31 cellular contexts compared by ENCODE assay signal in the genomic region with DNA sequence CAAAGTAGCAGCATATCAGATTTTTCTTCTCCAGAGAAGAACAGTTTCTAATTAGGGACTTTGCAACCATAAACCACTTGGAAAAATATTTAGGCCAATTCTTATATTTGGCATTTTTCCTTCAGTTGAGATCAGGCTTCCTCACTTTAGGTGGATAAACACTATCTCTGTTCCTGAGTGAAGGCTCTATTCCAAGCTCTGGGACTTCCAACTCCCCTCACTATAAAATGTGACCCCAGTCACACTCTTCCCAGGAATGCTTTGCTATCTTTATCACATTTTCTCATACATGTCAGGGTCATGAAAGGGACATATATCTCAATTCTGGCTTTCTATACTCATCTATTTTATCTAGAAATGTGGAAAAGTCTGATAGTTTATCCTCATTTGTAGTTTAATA.
"Had no signal": no experiment of that assay in that cellular context is flagged by ENCODE, and none has a peak within 500 bp of the region (broad histone marks: within the 10 kb centered on the region; RNA-seq: fewer than 3 reads in every experiment).

No MANE protein-coding gene starts in this region.

- H3K4me3 ChIP-seq: adrenal gland, body of pancreas, dorsolateral prefrontal cortex, esophagus squamous epithelium, gastroesophageal sphincter had no signal

- H3K4me3 Mint-ChIP-seq: activated CD4-positive, alpha-beta memory T cell treated with anti-CD3 and anti-CD28 coated beads for 36 hours; activated CD4-positive, alpha-beta T cell treated with anti-CD3 and anti-CD28 coated beads for 36 hours; activated CD4-positive, alpha-beta T cell treated with anti-CD3 and anti-CD28 coated beads, Interleukin-2, amount 10 ng/mL, durations not matched to agents 24 days and 14 days; activated CD8-positive, alpha-beta memory T cell treated with anti-CD3 and anti-CD28 coated beads, Interleukin-2, amount 10 ng/mL, durations not matched to agents 7 days and 5 days; activated CD8-positive, alpha-beta T cell treated with anti-CD3 and anti-CD28 coated beads, Interleukin-2, amount 10 ng/mL, durations not matched to agents 7 days and 5 days; activated naive CD4-positive, alpha-beta T cell treated with anti-CD3 and anti-CD28 coated beads for 36 hours; activated naive CD4-positive, alpha-beta T cell treated with anti-CD3 and anti-CD28 coated beads, Interleukin-2, amount 50 U/mL, for 24 hours; activated naive CD8-positive, alpha-beta T cell treated with anti-CD3 and anti-CD28 coated beads for 36 hours; activated naive CD8-positive, alpha-beta T cell treated with anti-CD3 and anti-CD28 coated beads, Interleukin-2, amount 50 U/mL, for 24 hours; activated T-helper 1 cell treated with anti-CD3 and anti-CD28 coated beads, Interleukin-12 subunit alpha, Interleukin-12 subunit beta, Interleukin-2, Interleukin-4 antibody, amounts not matched to agents 30 ng/mL and 10 ng/mL and 1 ng/mL, durations not matched to agents 14 hours and 24 hours and 36 hours; endodermal cell had no signal

- H3K27me3 Mint-ChIP-seq: activated CD4-positive, alpha-beta memory T cell treated with anti-CD3 and anti-CD28 coated beads for 36 hours; activated CD4-positive, alpha-beta T cell treated with anti-CD3 and anti-CD28 coated beads for 36 hours; activated CD4-positive, alpha-beta T cell treated with anti-CD3 and anti-CD28 coated beads, Interleukin-2, amount 10 ng/mL, durations not matched to agents 24 days and 14 days; activated CD8-positive, alpha-beta memory T cell treated with anti-CD3 and anti-CD28 coated beads, Interleukin-2, amount 10 ng/mL, durations not matched to agents 7 days and 5 days; activated naive CD4-positive, alpha-beta T cell treated with anti-CD3 and anti-CD28 coated beads, Interleukin-2, amount 50 U/mL, for 24 hours; activated naive CD8-positive, alpha-beta T cell treated with anti-CD3 and anti-CD28 coated beads for 36 hours; activated naive CD8-positive, alpha-beta T cell treated with anti-CD3 and anti-CD28 coated beads, Interleukin-2, amount 50 U/mL, for 24 hours had no signal

- H3K27ac Mint-ChIP-seq: activated CD4-positive, alpha-beta memory T cell treated with anti-CD3 and anti-CD28 coated beads for 36 hours; activated CD4-positive, alpha-beta T cell treated with anti-CD3 and anti-CD28 coated beads for 36 hours; activated CD4-positive, alpha-beta T cell treated with anti-CD3 and anti-CD28 coated beads, Interleukin-2, amount 10 ng/mL, durations not matched to agents 24 days and 14 days; activated CD8-positive, alpha-beta memory T cell treated with anti-CD3 and anti-CD28 coated beads, Interleukin-2, amount 10 ng/mL, durations not matched to agents 7 days and 5 days; activated CD8-positive, alpha-beta T cell treated with anti-CD3 and anti-CD28 coated beads, Interleukin-2, amount 10 ng/mL, durations not matched to agents 7 days and 5 days; activated naive CD4-positive, alpha-beta T cell treated with anti-CD3 and anti-CD28 coated beads for 36 hours; activated naive CD4-positive, alpha-beta T cell treated with anti-CD3 and anti-CD28 coated beads, Interleukin-2, amount 50 U/mL, for 24 hours; activated naive CD8-positive, alpha-beta T cell treated with anti-CD3 and anti-CD28 coated beads for 36 hours; activated naive CD8-positive, alpha-beta T cell treated with anti-CD3 and anti-CD28 coated beads, Interleukin-2, amount 50 U/mL, for 24 hours; activated T-helper 1 cell treated with anti-CD3 and anti-CD28 coated beads, Interleukin-12 subunit alpha, Interleukin-12 subunit beta, Interleukin-2, Interleukin-4 antibody, amounts not matched to agents 30 ng/mL and 10 ng/mL and 1 ng/mL, durations not matched to agents 14 hours and 24 hours and 36 hours; activated T-helper 2 cell treated with anti-CD3 and anti-CD28 coated beads, Interferon-gamma antibody, Interleukin-2, Interleukin-4, amounts not matched to agents 10 μg/mL and 5 μg/mL and 100 μg/mL, durations not matched to agents 14 hours and 24 hours and 36 hours; endodermal cell had no signal

- ATAC-seq: activated CD4-positive, alpha-beta T cell treated with anti-CD3 and anti-CD28 coated beads for 36 hours; activated CD8-positive, alpha-beta memory T cell treated with anti-CD3 and anti-CD28 coated beads, Interleukin-2, amount 10 ng/mL, durations not matched to agents 7 days and 5 days; activated CD8-positive, alpha-beta T cell treated with anti-CD3 and anti-CD28 coated beads, Interleukin-2, amount 10 ng/mL, durations not matched to agents 7 days and 5 days; activated naive CD8-positive, alpha-beta T cell treated with anti-CD3 and anti-CD28 coated beads, Interleukin-2, amount 50 U/mL, for 24 hours; body of pancreas; gastroesophageal sphincter had no signal

- H3K36me3 Mint-ChIP-seq: activated CD4-positive, alpha-beta memory T cell treated with anti-CD3 and anti-CD28 coated beads for 36 hours; activated CD8-positive, alpha-beta memory T cell treated with anti-CD3 and anti-CD28 coated beads, Interleukin-2, amount 10 ng/mL, durations not matched to agents 7 days and 5 days; activated naive CD8-positive, alpha-beta T cell treated with anti-CD3 and anti-CD28 coated beads for 36 hours had no signal

- FAIRE-seq: colon had no signal

- H3K9me3 Mint-ChIP-seq: activated naive CD4-positive, alpha-beta T cell treated with anti-CD3 and anti-CD28 coated beads, Interleukin-2, amount 50 U/mL, for 24 hours had no signal

- H3K4me1 Mint-ChIP-seq: activated CD4-positive, alpha-beta T cell treated with anti-CD3 and anti-CD28 coated beads for 36 hours; activated CD4-positive, alpha-beta T cell treated with anti-CD3 and anti-CD28 coated beads, Interleukin-2, amount 10 ng/mL, durations not matched to agents 24 days and 14 days; activated CD8-positive, alpha-beta memory T cell treated with anti-CD3 and anti-CD28 coated beads, Interleukin-2, amount 10 ng/mL, durations not matched to agents 7 days and 5 days; activated naive CD4-positive, alpha-beta T cell treated with anti-CD3 and anti-CD28 coated beads, Interleukin-2, amount 50 U/mL, for 24 hours; activated naive CD8-positive, alpha-beta T cell treated with anti-CD3 and anti-CD28 coated beads for 36 hours; activated naive CD8-positive, alpha-beta T cell treated with anti-CD3 and anti-CD28 coated beads, Interleukin-2, amount 50 U/mL, for 24 hours; endodermal cell had no signal

- DNase-seq: activated CD4-positive, alpha-beta memory T cell treated with anti-CD3 and anti-CD28 coated beads for 36 hours; activated CD4-positive, alpha-beta T cell treated with anti-CD3 and anti-CD28 coated beads for 36 hours; activated CD4-positive, alpha-beta T cell treated with anti-CD3 and anti-CD28 coated beads, Interleukin-2, amount 10 ng/mL, durations not matched to agents 24 days and 14 days; activated CD4-positive, CD25-positive, alpha-beta regulatory T cell; activated CD4-positive, CD25-positive, alpha-beta regulatory T cell treated with anti-CD3 and anti-CD28 coated beads, Interleukin-2, amount 50 U/mL, for 72 hours; activated CD8-positive, alpha-beta memory T cell treated with anti-CD3 and anti-CD28 coated beads, Interleukin-2, amount 10 ng/mL, durations not matched to agents 7 days and 5 days; activated CD8-positive, alpha-beta memory T cell treated with anti-CD3 and anti-CD28 coated beads, Interleukin-2, amount 50 U/mL, for 4 hours; activated CD8-positive, alpha-beta T cell treated with anti-CD3 and anti-CD28 coated beads, Interleukin-2, amount 10 ng/mL, durations not matched to agents 7 days and 5 days; activated effector memory CD4-positive, alpha-beta T cell treated with anti-CD3 and anti-CD28 coated beads, Interleukin-2, amount 50 U/mL, for 16 hours; activated naive CD4-positive, alpha-beta T cell treated with anti-CD3 and anti-CD28 coated beads for 36 hours; activated naive CD8-positive, alpha-beta T cell treated with anti-CD3 and anti-CD28 coated beads for 36 hours; activated naive CD8-positive, alpha-beta T cell treated with anti-CD3 and anti-CD28 coated beads, Interleukin-2, amount 50 U/mL, for 24 hours; activated T-cell treated with anti-CD3 and anti-CD28 coated beads, Interleukin-2, amount 50 U/mL, for 1 hour; activated T-cell treated with anti-CD3 and anti-CD28 coated beads, Interleukin-2, amount 50 U/mL, for 48 hours; adrenal gland; amygdala; aorta; body of pancreas; caudate nucleus; cortex of kidney; dorsolateral prefrontal cortex; effector memory CD4-positive, alpha-beta T cell; endodermal cell; esophagus squamous epithelium; foreskin melanocyte; T-helper 2 cell had no signal
